8 cellular contexts compared by ENCODE assay signal in the genomic region with DNA sequence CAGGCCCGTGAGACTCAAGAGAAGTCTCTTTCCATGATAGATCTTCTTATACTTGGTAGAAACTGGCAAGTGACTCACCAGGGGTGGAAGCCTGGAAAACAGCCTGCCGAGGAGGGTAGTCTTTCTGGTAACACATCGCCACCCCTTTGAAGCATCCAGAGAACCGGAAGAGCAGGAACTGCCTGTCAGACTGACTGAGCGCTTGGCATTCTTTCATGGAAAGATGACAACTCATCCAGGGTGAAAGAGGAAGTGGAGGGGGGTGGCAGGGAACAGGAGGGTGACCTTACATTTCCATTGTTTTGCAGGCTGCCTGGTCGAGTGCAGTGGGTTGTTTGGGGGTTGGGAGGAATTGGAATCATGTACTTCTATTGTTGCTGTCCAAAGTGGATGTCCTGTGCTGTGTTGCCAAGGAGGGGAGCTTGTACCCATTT. TPM values are rescaled to one million over a fixed set of nuclear protein-coding genes. Genes with fewer than 3 reads are reported as not detected.
DNase-seq lines count a peak whose midpoint lies in the region; ATAC-seq and TF ChIP-seq lines count a peak whose summit lies in the region.

No MANE protein-coding gene starts in this region.

- H3K27me3 ChIP-seq in mammary epithelial cell (ENCODE audit: insufficient read depth, low read length) (no peaks in the 10 kb centered on the region), right lobe of liver (no peaks in the 10 kb centered on the region), aorta (ENCODE audit: control insufficient read depth in 1 of 2, insufficient read depth in 2 of 2, low read length in 1 of 2) (no peaks in the 10 kb centered on the region)

- H3K4me1 ChIP-seq in mammary epithelial cell (ENCODE audit: insufficient read depth, low read length) (peaks cover 13% of the 10 kb centered on the region), right lobe of liver (no peaks in the 10 kb centered on the region), aorta (ENCODE audit: control insufficient read depth in 1 of 2, insufficient read depth in 2 of 2, low read length in 2 of 2) (no peaks in the 10 kb centered on the region)

- H3K9ac ChIP-seq in mammary epithelial cell (ENCODE audit: insufficient read depth, low read length), result no peak overlapping the region

- H3K79me2 ChIP-seq in mammary epithelial cell (ENCODE audit: insufficient read depth, low read length), result peaks cover 18% of the 10 kb centered on the region

- H3K4me3 ChIP-seq in mammary epithelial cell (replicated peaks in 1 of 3; ENCODE audit: insufficient read depth in 1 of 3, low read depth in 2 of 3, low read length in 3 of 3), result peak overlapping the region in 1 of 3 experiments; percentile 19
- no peak overlapping the region for H3K4me3 ChIP-seq in right lobe of liver
- H3K4me3 ChIP-seq in aorta (ENCODE audit: low read length in 2 of 2), result no peak overlapping the region

- intact Hi-C loops in mammary epithelial cell (cut with micrococcal nuclease), result loop anchor here (2.0 kb wide), 1 partner anchor 33 kb away; no protein-coding TSS in a partner anchor
- intact Hi-C loops in right lobe of liver (cut with DNase I), result no loop called here
- intact Hi-C loops in aorta (cut with DNase I), result no loop called here

- ATAC-seq in right lobe of liver, result peak; percentile 80 to 87 (median 84)
- peak; percentile 76 for ATAC-seq in aorta (ENCODE audit: low FRiP score)
- no peak for ATAC-seq in HG02610 (IDR thresholded peaks at IDR 0.05; ENCODE audit: unreplicated experiment)
- no peak for ATAC-seq in GM21619 (IDR thresholded peaks at IDR 0.05; ENCODE audit: unreplicated experiment)
- ATAC-seq in HG03342 (IDR thresholded peaks at IDR 0.05; ENCODE audit: unreplicated experiment), result no peak

- CTCF ChIA-PET in mammary epithelial cell (lab: Charles Lee; ENCODE audit: low non-redundant PET), result no interaction called here

- H2AFZ ChIP-seq in mammary epithelial cell (ENCODE audit: low read depth, low read length), result peak overlapping the region; percentile 49

- H3K36me3 ChIP-seq in mammary epithelial cell (ENCODE audit: insufficient read depth, low read length) (no peaks in the 10 kb centered on the region), right lobe of liver (no peaks in the 10 kb centered on the region), aorta (ENCODE audit: control insufficient read depth in 1 of 2, insufficient read depth in 2 of 2, low read length in 1 of 2) (no peaks in the 10 kb centered on the region)

- BruUV-seq in mammary epithelial cell (replicated peaks; lab: Mats Ljungman, UMichigan), result no TSS peak

- dilution Hi-C loops in mammary epithelial cell (cut with HindIII; ENCODE audit: low sequenced_read_pairs), result no loop called here

- in situ Hi-C loops in mammary epithelial cell (cut with MboI; ENCODE audit: low sequenced_read_pairs in 2 of 2), result no loop called here

- H3K4me2 ChIP-seq in mammary epithelial cell (ENCODE audit: insufficient read depth, low read depth, low read length), result peak overlapping the region; percentile 68

- H3K9me3 ChIP-seq in mammary epithelial cell (replicated peaks; ENCODE audit: insufficient read depth, low read length), result no peaks in the 10 kb centered on the region
- H3K9me3 ChIP-seq in right lobe of liver, result no peaks in the 10 kb centered on the region
- peaks cover 2% of the 10 kb centered on the region for H3K9me3 ChIP-seq in aorta (ENCODE audit: control insufficient read depth, low read length)

- TF ChIP-seq CTCF in mammary epithelial cell (conservative IDR thresholded peaks at IDR 0.05 in 1 of 2, IDR thresholded peaks at IDR 0.05 in 1 of 2; ENCODE audit: extremely low read depth in 1 of 2, insufficient read depth in 1 of 2, low read depth in 1 of 2, low read length in 2 of 2) (no peak), right lobe of liver (IDR thresholded peaks at IDR 0.05) (no peak)

- TF ChIP-seq POLR2A in right lobe of liver (IDR thresholded peaks at IDR 0.05), result no peak

- DNase-seq in EH (ENCODE audit: low read depth), result peak; percentile 43
- peak; percentile 75 for DNase-seq in RPMI7951 (ENCODE audit: low read depth)
- peak; percentile 94 for DNase-seq in mammary epithelial cell
- peak in 2 of 3 donors; percentile 20 to 50 for DNase-seq in right lobe of liver
- DNase-seq in aorta, result peak in 1 of 2 donors; percentile 57

- H3K27ac ChIP-seq in mammary epithelial cell (ENCODE audit: insufficient read depth, low read depth, low read length) (peak overlapping the region; percentile 82), right lobe of liver (no peak overlapping the region), aorta (ENCODE audit: low read depth in 1 of 2, low read length in 2 of 2) (no peak overlapping the region)

- H4K20me1 ChIP-seq in mammary epithelial cell (ENCODE audit: insufficient read depth, low read length), result no peaks in the 10 kb centered on the region

- WGBS in mammary epithelial cell (ENCODE audit: low coverage, missing lambda C conversion rate), result 11% methylated on average over 6 of the region's 6 CpGs
- WGBS in right lobe of liver (ENCODE audit: insufficient coverage, low coverage, low lambda C conversion rate, missing lambda C conversion rate), result 38% methylated on average over 6 of the region's 6 CpGs
- WGBS in aorta, 2 donors, result 30% methylated on average over 6 of the region's 6 CpGs

RNA-seq across cellular contexts. Expression of a gene that starts 34.5 kb away (rescaled TPM):
- total RNA-seq in RPMI7951 (2014; rRNA removed; shearing (Covaris generic)), result 1.1 and 3.1 TPM in 2 replicates
- total RNA-seq in mammary epithelial cell (10 to 100 TPM in 1 of 2 donors, 1 to 10 TPM in 1; 8.8 to 16.2 TPM), right lobe of liver (10 to 100 TPM in 2 of 6 experiments, 1 to 10 TPM in 4; 5.0 to 12.1 (median 8.8) TPM), aorta (10 to 100 TPM; 32.2 to 77.2 TPM)
- polyA plus RNA-seq in mammary epithelial cell (11.5 TPM), aorta (10 to 100 TPM in 1 of 2 donors, 1 to 10 TPM in 1; 1.8 to 34.9 TPM)
- 21.2 TPM for polyA minus RNA-seq in mammary epithelial cell

Comparison
In these comparisons a context has a peak if more than half of its experiments do, and no peak if none do; other contexts are left out.
1. ATAC-seq: peak in right lobe of liver (4 of 4) and aorta (single experiment); none in HG02610 (single experiment), GM21619 (single experiment) and HG03342 (single experiment).